Comparison of ENCODE assay signal across 1 cellular context in genomic region chr19:31668916-31669315, GRCh38.
TF ChIP-seq lines count a peak whose summit lies in the region.

No MANE protein-coding gene starts in this region.

TF ChIP-seq in GM23338, 12 proteins besides CTCF, POLR2A, EP300 and RAD21:
- TF ChIP-seq, protein P1, sequence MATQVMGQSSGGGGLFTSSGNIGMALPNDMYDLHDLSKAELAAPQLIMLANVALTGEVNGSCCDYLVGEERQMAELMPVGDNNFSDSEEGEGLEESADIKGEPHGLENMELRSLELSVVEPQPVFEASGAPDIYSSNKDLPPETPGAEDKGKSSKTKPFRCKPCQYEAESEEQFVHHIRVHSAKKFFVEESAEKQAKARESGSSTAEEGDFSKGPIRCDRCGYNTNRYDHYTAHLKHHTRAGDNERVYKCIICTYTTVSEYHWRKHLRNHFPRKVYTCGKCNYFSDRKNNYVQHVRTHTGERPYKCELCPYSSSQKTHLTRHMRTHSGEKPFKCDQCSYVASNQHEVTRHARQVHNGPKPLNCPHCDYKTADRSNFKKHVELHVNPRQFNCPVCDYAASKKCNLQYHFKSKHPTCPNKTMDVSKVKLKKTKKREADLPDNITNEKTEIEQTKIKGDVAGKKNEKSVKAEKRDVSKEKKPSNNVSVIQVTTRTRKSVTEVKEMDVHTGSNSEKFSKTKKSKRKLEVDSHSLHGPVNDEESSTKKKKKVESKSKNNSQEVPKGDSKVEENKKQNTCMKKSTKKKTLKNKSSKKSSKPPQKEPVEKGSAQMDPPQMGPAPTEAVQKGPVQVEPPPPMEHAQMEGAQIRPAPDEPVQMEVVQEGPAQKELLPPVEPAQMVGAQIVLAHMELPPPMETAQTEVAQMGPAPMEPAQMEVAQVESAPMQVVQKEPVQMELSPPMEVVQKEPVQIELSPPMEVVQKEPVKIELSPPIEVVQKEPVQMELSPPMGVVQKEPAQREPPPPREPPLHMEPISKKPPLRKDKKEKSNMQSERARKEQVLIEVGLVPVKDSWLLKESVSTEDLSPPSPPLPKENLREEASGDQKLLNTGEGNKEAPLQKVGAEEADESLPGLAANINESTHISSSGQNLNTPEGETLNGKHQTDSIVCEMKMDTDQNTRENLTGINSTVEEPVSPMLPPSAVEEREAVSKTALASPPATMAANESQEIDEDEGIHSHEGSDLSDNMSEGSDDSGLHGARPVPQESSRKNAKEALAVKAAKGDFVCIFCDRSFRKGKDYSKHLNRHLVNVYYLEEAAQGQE (IDR thresholded peaks at IDR 0.05; ENCODE audit: unreplicated experiment): no peak
- TF ChIP-seq, protein P2, sequence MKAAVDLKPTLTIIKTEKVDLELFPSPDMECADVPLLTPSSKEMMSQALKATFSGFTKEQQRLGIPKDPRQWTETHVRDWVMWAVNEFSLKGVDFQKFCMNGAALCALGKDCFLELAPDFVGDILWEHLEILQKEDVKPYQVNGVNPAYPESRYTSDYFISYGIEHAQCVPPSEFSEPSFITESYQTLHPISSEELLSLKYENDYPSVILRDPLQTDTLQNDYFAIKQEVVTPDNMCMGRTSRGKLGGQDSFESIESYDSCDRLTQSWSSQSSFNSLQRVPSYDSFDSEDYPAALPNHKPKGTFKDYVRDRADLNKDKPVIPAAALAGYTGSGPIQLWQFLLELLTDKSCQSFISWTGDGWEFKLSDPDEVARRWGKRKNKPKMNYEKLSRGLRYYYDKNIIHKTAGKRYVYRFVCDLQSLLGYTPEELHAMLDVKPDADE (IDR thresholded peaks at IDR 0.05): no peak
- TF ChIP-seq ZNF331 (CRISPR knock-in tag; IDR thresholded peaks at IDR 0.05; ENCODE audit: low read depth): no peak
- TF ChIP-seq ZNF462 (CRISPR knock-in tag; IDR thresholded peaks at IDR 0.05): no peak
- TF ChIP-seq POLR2AphosphoS5 (IDR thresholded peaks at IDR 0.05; ENCODE audit: low read depth): no peak
- no peak for TF ChIP-seq EZH2phosphoT487 (IDR thresholded peaks at IDR 0.05; ENCODE audit: unreplicated experiment)
- no peak for TF ChIP-seq NANOG (IDR thresholded peaks at IDR 0.05; ENCODE audit: borderline replicate concordance)
- no peak for TF ChIP-seq STAT1 (IDR thresholded peaks at IDR 0.05; ENCODE audit: unreplicated experiment)
- no peak for TF ChIP-seq CREB1 (CRISPR knock-in tag; IDR thresholded peaks at IDR 0.05; ENCODE audit: low read depth)
